In the genomic region with DNA sequence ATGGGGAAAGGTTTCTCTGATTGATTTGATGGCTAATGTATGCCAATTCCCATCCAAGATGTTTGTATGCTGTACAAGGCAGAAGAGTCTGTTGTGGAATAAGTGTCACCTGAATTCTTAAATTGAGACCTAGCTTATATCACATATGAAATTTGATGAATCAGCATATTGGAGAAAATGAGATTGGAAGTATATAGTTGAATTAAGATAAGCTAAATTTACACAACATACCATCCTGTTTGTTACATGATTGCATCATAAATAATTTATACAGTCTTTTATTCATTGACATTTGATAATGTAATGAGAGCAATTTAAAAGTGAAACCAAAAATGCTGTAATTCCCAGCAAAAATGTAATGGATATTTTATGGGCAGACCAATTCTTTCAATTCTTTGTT, we compare ENCODE assay signal across 1 cellular context.
TF ChIP-seq lines count a peak whose summit lies in the region.

No MANE protein-coding gene starts in this region.

TF ChIP-seq in GM23338, 12 proteins besides CTCF, POLR2A, EP300 and RAD21 (continued from another document):
- TF ChIP-seq, protein P1, sequence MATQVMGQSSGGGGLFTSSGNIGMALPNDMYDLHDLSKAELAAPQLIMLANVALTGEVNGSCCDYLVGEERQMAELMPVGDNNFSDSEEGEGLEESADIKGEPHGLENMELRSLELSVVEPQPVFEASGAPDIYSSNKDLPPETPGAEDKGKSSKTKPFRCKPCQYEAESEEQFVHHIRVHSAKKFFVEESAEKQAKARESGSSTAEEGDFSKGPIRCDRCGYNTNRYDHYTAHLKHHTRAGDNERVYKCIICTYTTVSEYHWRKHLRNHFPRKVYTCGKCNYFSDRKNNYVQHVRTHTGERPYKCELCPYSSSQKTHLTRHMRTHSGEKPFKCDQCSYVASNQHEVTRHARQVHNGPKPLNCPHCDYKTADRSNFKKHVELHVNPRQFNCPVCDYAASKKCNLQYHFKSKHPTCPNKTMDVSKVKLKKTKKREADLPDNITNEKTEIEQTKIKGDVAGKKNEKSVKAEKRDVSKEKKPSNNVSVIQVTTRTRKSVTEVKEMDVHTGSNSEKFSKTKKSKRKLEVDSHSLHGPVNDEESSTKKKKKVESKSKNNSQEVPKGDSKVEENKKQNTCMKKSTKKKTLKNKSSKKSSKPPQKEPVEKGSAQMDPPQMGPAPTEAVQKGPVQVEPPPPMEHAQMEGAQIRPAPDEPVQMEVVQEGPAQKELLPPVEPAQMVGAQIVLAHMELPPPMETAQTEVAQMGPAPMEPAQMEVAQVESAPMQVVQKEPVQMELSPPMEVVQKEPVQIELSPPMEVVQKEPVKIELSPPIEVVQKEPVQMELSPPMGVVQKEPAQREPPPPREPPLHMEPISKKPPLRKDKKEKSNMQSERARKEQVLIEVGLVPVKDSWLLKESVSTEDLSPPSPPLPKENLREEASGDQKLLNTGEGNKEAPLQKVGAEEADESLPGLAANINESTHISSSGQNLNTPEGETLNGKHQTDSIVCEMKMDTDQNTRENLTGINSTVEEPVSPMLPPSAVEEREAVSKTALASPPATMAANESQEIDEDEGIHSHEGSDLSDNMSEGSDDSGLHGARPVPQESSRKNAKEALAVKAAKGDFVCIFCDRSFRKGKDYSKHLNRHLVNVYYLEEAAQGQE (IDR thresholded peaks at IDR 0.05; ENCODE audit: unreplicated experiment): no peak
- TF ChIP-seq ZNF114 (CRISPR knock-in tag; IDR thresholded peaks at IDR 0.05): no peak
- TF ChIP-seq EZH2 (IDR thresholded peaks at IDR 0.05; ENCODE audit: low read depth, unreplicated experiment): no peak
- no peak for TF ChIP-seq JUNB (IDR thresholded peaks at IDR 0.05; ENCODE audit: unreplicated experiment)
